Comparison of ENCODE assay signal across 18 cellular contexts in the genomic region with DNA sequence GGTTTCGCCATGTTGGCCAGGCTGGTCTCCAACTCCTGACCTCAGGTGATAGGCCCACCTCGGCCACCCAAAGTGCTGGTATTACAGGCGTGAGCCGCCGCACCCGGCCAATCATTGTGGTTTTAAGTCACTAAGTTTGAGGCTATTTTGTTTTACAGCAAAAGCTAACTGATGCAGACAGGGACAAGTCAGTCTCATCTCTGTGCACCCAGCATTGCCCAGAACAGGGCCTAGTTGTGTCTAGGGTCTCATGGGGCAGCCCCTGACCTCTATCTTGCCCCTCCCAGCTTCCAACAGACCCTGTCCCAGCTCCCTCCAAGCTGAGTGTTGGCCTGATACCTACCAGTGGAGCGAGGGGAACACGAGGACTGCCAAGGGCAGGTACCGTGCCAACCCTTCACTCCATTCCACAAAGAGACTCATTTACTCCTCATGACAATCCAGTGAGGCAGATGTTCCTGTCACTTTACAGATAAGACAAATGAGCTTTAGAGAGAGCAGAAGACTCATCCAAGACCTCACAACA. TPM values are rescaled to one million over a fixed set of nuclear protein-coding genes. Genes with fewer than 3 reads are reported as not detected.
DNase-seq lines count a peak whose midpoint lies in the region; ATAC-seq and TF ChIP-seq lines count a peak whose summit lies in the region.
"Had no signal": no experiment of that assay in that cellular context is flagged by ENCODE, and none has a peak within 500 bp of the region (broad histone marks: within the 10 kb centered on the region; RNA-seq: fewer than 3 reads in every experiment).

No MANE protein-coding gene starts in this region.

- no peak overlapping the region for H3K4me2 ChIP-seq in PC-3 (ENCODE audit: low read length)
- H3K4me2 ChIP-seq in neural progenitor cell = no peak overlapping the region
- no peak overlapping the region for H3K4me2 ChIP-seq in GM23248 (ENCODE audit: unreplicated experiment)

- H3K36me3 ChIP-seq in PC-3 (ENCODE audit: low read depth, low read length) = peaks cover 38% of the 10 kb centered on the region
- H3K36me3 ChIP-seq in neural progenitor cell = no peaks in the 10 kb centered on the region
- H3K36me3 ChIP-seq in GM23248 (ENCODE audit: low read depth) = peaks cover 29% of the 10 kb centered on the region
- H3K36me3 ChIP-seq: MG63 had no signal

- ATAC-seq in activated CD4-positive, alpha-beta T cell treated with anti-CD3 and anti-CD28 coated beads for 36 hours = no peak
- ATAC-seq in PC-3 (no peak), GM18868 (IDR thresholded peaks at IDR 0.05; ENCODE audit: unreplicated experiment) (no peak)
- ATAC-seq: SK-N-SH treated with all-trans-retinoic acid at 6 μM for 48 hours had no signal

- H3K9me2 ChIP-seq in PC-3 (replicated peaks; ENCODE audit: low read length) (no peaks in the 10 kb centered on the region), GM23248 (ENCODE audit: insufficient read depth) (no peaks in the 10 kb centered on the region)

- H3F3A ChIP-seq in PC-3 (ENCODE audit: low read length, unreplicated experiment) = no peaks in the 10 kb centered on the region
- H3F3A ChIP-seq in neural progenitor cell (ENCODE audit: low read depth) = peaks cover 5% of the 10 kb centered on the region
- no peaks in the 10 kb centered on the region for H3F3A ChIP-seq in GM23248 (ENCODE audit: insufficient read depth)

- H3K9ac ChIP-seq in PC-3 (ENCODE audit: low read length) (no peak overlapping the region), neural progenitor cell (no peak overlapping the region), GM23248 (no peak overlapping the region)

- intact Hi-C loops in activated CD4-positive, alpha-beta T cell treated with anti-CD3 and anti-CD28 coated beads for 36 hours (cut with DNase I, micrococcal nuclease) = no loop called here
- intact Hi-C loops in PC-3 (cut with micrococcal nuclease) = no loop called here

- H3K27ac ChIP-seq in PC-3 (ENCODE audit: low read length) (peak overlapping the region; percentile 25), epithelial cell of prostate (peak overlapping the region; percentile 100), neural progenitor cell (no peak overlapping the region), GM23248 (no peak overlapping the region)

- H3K9me3 Mint-ChIP-seq in activated CD4-positive, alpha-beta T cell treated with anti-CD3 and anti-CD28 coated beads for 36 hours (ENCODE audit: low read depth) = peaks cover 3% of the 10 kb centered on the region
- peaks cover 5% of the 10 kb centered on the region for H3K9me3 Mint-ChIP-seq in activated CD4-positive, alpha-beta T cell treated with anti-CD3 and anti-CD28 coated beads, Interleukin-2, amount 10 ng/mL, durations not matched to agents 7 days and 5 days
- peaks cover 6% of the 10 kb centered on the region for H3K9me3 Mint-ChIP-seq in neural progenitor cell

- no peaks in the 10 kb centered on the region for H4K20me1 ChIP-seq in PC-3 (ENCODE audit: low read length)
- H4K20me1 ChIP-seq in neural progenitor cell (ENCODE audit: low read depth) = no peaks in the 10 kb centered on the region
- no peaks in the 10 kb centered on the region for H4K20me1 ChIP-seq in GM23248 (ENCODE audit: insufficient read depth)

- no peak for TF ChIP-seq CTCF in PC-3 (conservative IDR thresholded peaks at IDR 0.05; ENCODE audit: low read depth, low read length)
- no peak for TF ChIP-seq CTCF in neural progenitor cell (IDR thresholded peaks at IDR 0.05)

- H3K4me1 Mint-ChIP-seq in activated CD4-positive, alpha-beta T cell treated with anti-CD3 and anti-CD28 coated beads for 36 hours = peaks cover 18% of the 10 kb centered on the region
- H3K4me1 Mint-ChIP-seq in activated CD4-positive, alpha-beta T cell treated with anti-CD3 and anti-CD28 coated beads, Interleukin-2, amount 10 ng/mL, durations not matched to agents 7 days and 5 days = peaks cover 23% of the 10 kb centered on the region
- H3K4me1 Mint-ChIP-seq in neural progenitor cell = peaks cover 12% of the 10 kb centered on the region

- in situ Hi-C loops in GM23248 (cut with MboI) = no loop called here

- 93 to 94% methylated on average over 8 to 9 of the region's 9 CpGs for whole genome bisulfite sequencing in GM23248 (ENCODE audit: low coverage in 1 of 2, low lambda C conversion rate in 2 of 2, missing lambda C conversion rate in 2 of 2), 2 experiments

- no peak overlapping the region for H3K4me3 Mint-ChIP-seq in activated CD4-positive, alpha-beta T cell treated with anti-CD3 and anti-CD28 coated beads for 36 hours
- H3K4me3 Mint-ChIP-seq in activated CD4-positive, alpha-beta T cell treated with anti-CD3 and anti-CD28 coated beads, Interleukin-2, amount 10 ng/mL, durations not matched to agents 7 days and 5 days = no peak overlapping the region
- no peak overlapping the region for H3K4me3 Mint-ChIP-seq in neural progenitor cell

- H3K36me3 Mint-ChIP-seq in activated CD4-positive, alpha-beta T cell treated with anti-CD3 and anti-CD28 coated beads for 36 hours (ENCODE audit: low read depth) = peaks cover 23% of the 10 kb centered on the region
- peaks cover 22% of the 10 kb centered on the region for H3K36me3 Mint-ChIP-seq in activated CD4-positive, alpha-beta T cell treated with anti-CD3 and anti-CD28 coated beads, Interleukin-2, amount 10 ng/mL, durations not matched to agents 7 days and 5 days (ENCODE audit: low read depth)
- H3K36me3 Mint-ChIP-seq in neural progenitor cell = no peaks in the 10 kb centered on the region

- H2AFZ ChIP-seq in PC-3 (ENCODE audit: low read length) = no peak overlapping the region
- no peak overlapping the region for H2AFZ ChIP-seq in neural progenitor cell (replicated peaks)
- no peak overlapping the region for H2AFZ ChIP-seq in GM23248

- POLR2A ChIA-PET in activated CD4-positive, alpha-beta T cell treated with anti-CD3 and anti-CD28 coated beads for 36 hours (lab: Charles Lee) = interaction anchor here (1.5 kb wide), 1 partner anchor 8 kb away, joined by 5 read pairs; no protein-coding TSS in a partner anchor
- POLR2A ChIA-PET in activated CD4-positive, alpha-beta T cell treated with anti-CD3 and anti-CD28 coated beads, Interleukin-2, amount 10 ng/mL, durations not matched to agents 7 days and 5 days (lab: Charles Lee) = no interaction called here
- POLR2A ChIA-PET in PC-3 (lab: Charles Lee; ENCODE audit: unreplicated experiment) = interaction anchor here (0.6 kb wide), 1 partner anchor 17 kb away, joined by 4 read pairs; no protein-coding TSS in a partner anchor

- H3K4me1 ChIP-seq in PC-3 (ENCODE audit: insufficient read depth, low read length) (peaks cover 24% of the 10 kb centered on the region), neural progenitor cell (peaks cover 10% of the 10 kb centered on the region), GM23248 (ENCODE audit: insufficient read depth) (no peaks in the 10 kb centered on the region)

- H3K4me3 ChIP-seq in PC-3 (ENCODE audit: low read length) (no peak overlapping the region), neural progenitor cell (no peak overlapping the region), GM23248 (no peak overlapping the region)
- H3K4me3 ChIP-seq: MG63, Peyer's patch had no signal

- no peaks in the 10 kb centered on the region for H3K27me3 Mint-ChIP-seq in activated CD4-positive, alpha-beta T cell treated with anti-CD3 and anti-CD28 coated beads for 36 hours
- H3K27me3 Mint-ChIP-seq in activated CD4-positive, alpha-beta T cell treated with anti-CD3 and anti-CD28 coated beads, Interleukin-2, amount 10 ng/mL, durations not matched to agents 7 days and 5 days = no peaks in the 10 kb centered on the region
- H3K27me3 Mint-ChIP-seq in neural progenitor cell (ENCODE audit: insufficient read depth, low read depth) = peaks cover 5% of the 10 kb centered on the region

- BruUV-seq in PC-3 (replicated peaks; lab: Mats Ljungman, UMichigan) = no TSS peak

- H3K9me3 ChIP-seq in PC-3 (ENCODE audit: low read length) (no peaks in the 10 kb centered on the region), neural progenitor cell (ENCODE audit: low read depth) (no peaks in the 10 kb centered on the region), GM23248 (ENCODE audit: low read depth) (no peaks in the 10 kb centered on the region)
- H3K9me3 ChIP-seq: MG63, Peyer's patch had no signal

- no peak for DNase-seq in activated CD4-positive, alpha-beta T cell treated with anti-CD3 and anti-CD28 coated beads for 36 hours
- no peak for DNase-seq in activated CD4-positive, alpha-beta T cell treated with anti-CD3 and anti-CD28 coated beads, Interleukin-2, amount 10 ng/mL, durations not matched to agents 7 days and 5 days
- DNase-seq in PC-3 = no peak
- DNase-seq in epithelial cell of prostate (ENCODE audit: low read depth, low spot score) = no peak
- no peak for DNase-seq in neural progenitor cell (ENCODE audit: low spot score)
- no peak for DNase-seq in stimulated activated CD4-positive, alpha-beta T cell treated with anti-CD3 and anti-CD28 coated beads, Interleukin-1b, Interleukin-23, amount 100 ng/mL, for 48 hours
- DNase-seq in GM23248 = no peak
- DNase-seq: C1 segment of cervical spinal cord, H7, MG63, NCI-H1092 treated with DMSO at 0.1 percent for 48 hours, NCI-H2107, NCI-H345, NCI-H69, Peyer's patch, SHP77 treated with DMSO at 0.1 percent for 48 hours had no signal

- H3K27me3 ChIP-seq in PC-3 (ENCODE audit: low read length) (no peaks in the 10 kb centered on the region), neural progenitor cell (no peaks in the 10 kb centered on the region), GM23248 (replicated peaks; ENCODE audit: insufficient read depth) (no peaks in the 10 kb centered on the region)
- H3K27me3 ChIP-seq: MG63, Peyer's patch had no signal

- peak overlapping the region; percentile 51 for H3K27ac Mint-ChIP-seq in activated CD4-positive, alpha-beta T cell treated with anti-CD3 and anti-CD28 coated beads for 36 hours
- H3K27ac Mint-ChIP-seq in activated CD4-positive, alpha-beta T cell treated with anti-CD3 and anti-CD28 coated beads, Interleukin-2, amount 10 ng/mL, durations not matched to agents 7 days and 5 days = no peak overlapping the region
- H3K27ac Mint-ChIP-seq in neural progenitor cell = peak overlapping the region; percentile 94

- H3K79me2 ChIP-seq in PC-3 (ENCODE audit: low read length) = no peaks in the 10 kb centered on the region
- H3K79me2 ChIP-seq in neural progenitor cell (ENCODE audit: low read depth) = no peaks in the 10 kb centered on the region
- no peaks in the 10 kb centered on the region for H3K79me2 ChIP-seq in GM23248 (ENCODE audit: insufficient read depth)

- CTCF ChIA-PET in activated CD4-positive, alpha-beta T cell treated with anti-CD3 and anti-CD28 coated beads for 36 hours (lab: Charles Lee) = interaction anchor here (1.6 kb wide), 1 partner anchor 46 kb away, joined by 3 read pairs; no protein-coding TSS in a partner anchor
- CTCF ChIA-PET in activated CD4-positive, alpha-beta T cell treated with anti-CD3 and anti-CD28 coated beads, Interleukin-2, amount 10 ng/mL, durations not matched to agents 7 days and 5 days (lab: Charles Lee) = interaction anchor here (0.6 to 2.0 kb wide), 2 partner anchors 8 to 10 kb away, joined by 3 to 6 read pairs; no protein-coding TSS in a partner anchor
- CTCF ChIA-PET in PC-3 (lab: Charles Lee) = no interaction called here

RNA-seq across cellular contexts. Expression of a gene that starts 8.9 kb away (rescaled TPM):
- 100 to 1,000 TPM; 130 to 149 TPM for total RNA-seq in activated CD4-positive, alpha-beta T cell treated with anti-CD3 and anti-CD28 coated beads for 36 hours
- total RNA-seq in activated CD4-positive, alpha-beta T cell treated with anti-CD3 and anti-CD28 coated beads, Interleukin-2, amount 10 ng/mL, durations not matched to agents 7 days and 5 days = 100 to 1,000 TPM; 135 to 155 TPM
- total RNA-seq in PC-3 (2014; rRNA removed) (115 and 137 TPM in 2 replicates), neural progenitor cell (ENCODE audit: low replicate concordance) (24.3 and 60.7 TPM in 2 replicates)
- 104 and 129 TPM in 2 replicates for total RNA-seq in GM23248 (2014; rRNA removed; shearing (Covaris generic))
- polyA plus RNA-seq in GM23248 (2016; fragmentation: Nextera tagmentation; extraction: Ambion mirVana) = 72.3 and 79.9 TPM in 2 replicates

RNA-seq across cellular contexts. Expression of a gene that starts 18.7 kb away (rescaled TPM):
- 10 to 100 TPM; 60.9 to 63.0 TPM for total RNA-seq in activated CD4-positive, alpha-beta T cell treated with anti-CD3 and anti-CD28 coated beads for 36 hours
- total RNA-seq in activated CD4-positive, alpha-beta T cell treated with anti-CD3 and anti-CD28 coated beads, Interleukin-2, amount 10 ng/mL, durations not matched to agents 7 days and 5 days = 10 to 100 TPM; 16.0 to 18.8 TPM
- 160 and 193 TPM in 2 replicates for total RNA-seq in PC-3 (2014; rRNA removed)
- total RNA-seq in neural progenitor cell (ENCODE audit: low replicate concordance) = 0.43 and 3.7 TPM in 2 replicates
- total RNA-seq in GM23248 (2014; rRNA removed; shearing (Covaris generic)) = 88.5 and 99.2 TPM in 2 replicates
- polyA plus RNA-seq in GM23248 (2016; fragmentation: Nextera tagmentation; extraction: Ambion mirVana) = 63.0 and 66.1 TPM in 2 replicates

RNA-seq across cellular contexts. Expression of a gene that starts 52.3 kb away (rescaled TPM):
- total RNA-seq in activated CD4-positive, alpha-beta T cell treated with anti-CD3 and anti-CD28 coated beads for 36 hours = 1 to 10 TPM; 5.2 to 7.5 TPM
- 1 to 10 TPM in 1 of 2 experiments, under 1 TPM in 1; 0.87 to 1.2 TPM for total RNA-seq in activated CD4-positive, alpha-beta T cell treated with anti-CD3 and anti-CD28 coated beads, Interleukin-2, amount 10 ng/mL, durations not matched to agents 7 days and 5 days
- total RNA-seq in PC-3 (2014; rRNA removed) (50.7 and 55.7 TPM in 2 replicates), neural progenitor cell (ENCODE audit: low replicate concordance) (8.8 and 20.1 TPM in 2 replicates)
- total RNA-seq in GM23248 (2014; rRNA removed; shearing (Covaris generic)) = 58.8 and 76.8 TPM in 2 replicates
- 76.7 and 78.2 TPM in 2 replicates for polyA plus RNA-seq in GM23248 (2016; fragmentation: Nextera tagmentation; extraction: Ambion mirVana)

Comparison
In these comparisons a context has a peak if more than half of its experiments do, and no peak if none do; other contexts are left out.
1. H3K27ac ChIP-seq: peak in PC-3 (single experiment) and epithelial cell of prostate (single experiment); none in neural progenitor cell (single experiment) and GM23248 (single experiment).